In genomic region chr1:19792237-19793002, GRCh38 we compare ENCODE assay signal across 1 cellular context.
TF ChIP-seq lines count a peak whose summit lies in the region.

No MANE protein-coding gene starts in this region.

TF ChIP-seq in HepG2, 621 proteins besides CTCF, POLR2A, EP300 and RAD21:
- no peak for TF ChIP-seq ESRRA (CRISPR knock-in tag; IDR thresholded peaks at IDR 0.05; ENCODE audit: low read depth)
- TF ChIP-seq MXD4 (CRISPR knock-in tag; IDR thresholded peaks at IDR 0.05): no peak
- TF ChIP-seq NR2F6 (IDR thresholded peaks at IDR 0.05): peak; percentile 65
- peak; percentile 24; the same call in 1 of the 2 replicates for TF ChIP-seq NR2F6 (CRISPR knock-in tag; IDR thresholded peaks at IDR 0.05)
- TF ChIP-seq, protein P1, sequence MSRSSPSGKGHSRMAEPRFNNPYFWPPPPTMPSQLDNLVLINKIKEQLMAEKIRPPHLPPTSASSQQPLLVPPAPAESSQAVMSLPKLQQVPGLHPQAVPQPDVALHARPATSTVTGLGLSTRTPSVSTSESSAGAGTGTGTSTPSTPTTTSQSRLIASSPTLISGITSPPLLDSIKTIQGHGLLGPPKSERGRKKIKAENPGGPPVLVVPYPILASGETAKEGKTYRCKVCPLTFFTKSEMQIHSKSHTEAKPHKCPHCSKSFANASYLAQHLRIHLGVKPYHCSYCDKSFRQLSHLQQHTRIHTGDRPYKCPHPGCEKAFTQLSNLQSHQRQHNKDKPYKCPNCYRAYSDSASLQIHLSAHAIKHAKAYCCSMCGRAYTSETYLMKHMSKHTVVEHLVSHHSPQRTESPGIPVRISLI (CRISPR knock-in tag; IDR thresholded peaks at IDR 0.05; ENCODE audit: borderline replicate concordance): peak; percentile 90
- peak; percentile 99 for TF ChIP-seq MAFK (conservative IDR thresholded peaks at IDR 0.05 in 1 of 2, IDR thresholded peaks at IDR 0.05 in 1 of 2; ENCODE audit: low read length in 2 of 2)
- TF ChIP-seq ZNF574 (CRISPR knock-in tag; IDR thresholded peaks at IDR 0.05): no peak
- peak; percentile 59 for TF ChIP-seq CEBPG (CRISPR knock-in tag; IDR thresholded peaks at IDR 0.05)
- no peak for TF ChIP-seq SRY (CRISPR knock-in tag; IDR thresholded peaks at IDR 0.05)
- peak; percentile 58 for TF ChIP-seq RARA (CRISPR knock-in tag; IDR thresholded peaks at IDR 0.05)
- TF ChIP-seq ZNF414 (CRISPR knock-in tag; IDR thresholded peaks at IDR 0.05): no peak
- no peak for TF ChIP-seq SOX6 (IDR thresholded peaks at IDR 0.05)
- 0 out of 2 replicates have a peak, but pooled peaks have one; percentile 14 for TF ChIP-seq SOX6 (CRISPR knock-in tag; IDR thresholded peaks at IDR 0.05)
- no peak for TF ChIP-seq ZNF75D (CRISPR knock-in tag; IDR thresholded peaks at IDR 0.05; ENCODE audit: borderline replicate concordance)
- no peak for TF ChIP-seq SOX13 (IDR thresholded peaks at IDR 0.05)
- TF ChIP-seq SOX13 (CRISPR knock-in tag; conservative IDR thresholded peaks at IDR 0.05 in 1 of 2, IDR thresholded peaks at IDR 0.05 in 1 of 2): peak in 1 of 2 experiments; percentile 21; a peak in 1 of 4 replicates
- TF ChIP-seq, protein P2, sequence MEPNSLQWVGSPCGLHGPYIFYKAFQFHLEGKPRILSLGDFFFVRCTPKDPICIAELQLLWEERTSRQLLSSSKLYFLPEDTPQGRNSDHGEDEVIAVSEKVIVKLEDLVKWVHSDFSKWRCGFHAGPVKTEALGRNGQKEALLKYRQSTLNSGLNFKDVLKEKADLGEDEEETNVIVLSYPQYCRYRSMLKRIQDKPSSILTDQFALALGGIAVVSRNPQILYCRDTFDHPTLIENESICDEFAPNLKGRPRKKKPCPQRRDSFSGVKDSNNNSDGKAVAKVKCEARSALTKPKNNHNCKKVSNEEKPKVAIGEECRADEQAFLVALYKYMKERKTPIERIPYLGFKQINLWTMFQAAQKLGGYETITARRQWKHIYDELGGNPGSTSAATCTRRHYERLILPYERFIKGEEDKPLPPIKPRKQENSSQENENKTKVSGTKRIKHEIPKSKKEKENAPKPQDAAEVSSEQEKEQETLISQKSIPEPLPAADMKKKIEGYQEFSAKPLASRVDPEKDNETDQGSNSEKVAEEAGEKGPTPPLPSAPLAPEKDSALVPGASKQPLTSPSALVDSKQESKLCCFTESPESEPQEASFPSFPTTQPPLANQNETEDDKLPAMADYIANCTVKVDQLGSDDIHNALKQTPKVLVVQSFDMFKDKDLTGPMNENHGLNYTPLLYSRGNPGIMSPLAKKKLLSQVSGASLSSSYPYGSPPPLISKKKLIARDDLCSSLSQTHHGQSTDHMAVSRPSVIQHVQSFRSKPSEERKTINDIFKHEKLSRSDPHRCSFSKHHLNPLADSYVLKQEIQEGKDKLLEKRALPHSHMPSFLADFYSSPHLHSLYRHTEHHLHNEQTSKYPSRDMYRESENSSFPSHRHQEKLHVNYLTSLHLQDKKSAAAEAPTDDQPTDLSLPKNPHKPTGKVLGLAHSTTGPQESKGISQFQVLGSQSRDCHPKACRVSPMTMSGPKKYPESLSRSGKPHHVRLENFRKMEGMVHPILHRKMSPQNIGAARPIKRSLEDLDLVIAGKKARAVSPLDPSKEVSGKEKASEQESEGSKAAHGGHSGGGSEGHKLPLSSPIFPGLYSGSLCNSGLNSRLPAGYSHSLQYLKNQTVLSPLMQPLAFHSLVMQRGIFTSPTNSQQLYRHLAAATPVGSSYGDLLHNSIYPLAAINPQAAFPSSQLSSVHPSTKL (CRISPR knock-in tag; IDR thresholded peaks at IDR 0.05): peak; percentile 35; the same call in 1 of the 2 replicates
- TF ChIP-seq GATAD2A (CRISPR knock-in tag; IDR thresholded peaks at IDR 0.05): 0 out of 2 replicates have a peak, but pooled peaks have one; percentile 22
- TF ChIP-seq DPF2 (CRISPR knock-in tag; IDR thresholded peaks at IDR 0.05; ENCODE audit: borderline replicate concordance, low read depth): no peak
- no peak for TF ChIP-seq ZBTB21 (CRISPR knock-in tag; IDR thresholded peaks at IDR 0.05)
- TF ChIP-seq ELF1 (CRISPR knock-in tag; IDR thresholded peaks at IDR 0.05): peak; percentile 28; the same call in 1 of the 2 replicates
- TF ChIP-seq CEBPB (IDR thresholded peaks at IDR 0.05; ENCODE audit: borderline replicate concordance, low read depth, low read length): peak; percentile 34; the same call in 1 of the 2 replicates
- TF ChIP-seq ZNF547 (CRISPR knock-in tag; IDR thresholded peaks at IDR 0.05): no peak
- no peak for TF ChIP-seq LCORL (IDR thresholded peaks at IDR 0.05)
- TF ChIP-seq LCORL (CRISPR knock-in tag; IDR thresholded peaks at IDR 0.05): no peak
- peak; percentile 99 for TF ChIP-seq MAFF (IDR thresholded peaks at IDR 0.05; ENCODE audit: low read depth, low read length)
